ENCODE assay signal across 21 cellular contexts in genomic region chr11:81496566-81496965, GRCh38.
"Had no signal": no experiment of that assay in that cellular context is flagged by ENCODE, and none has a peak within 500 bp of the region (broad histone marks: within the 10 kb centered on the region; RNA-seq: fewer than 3 reads in every experiment).

No MANE protein-coding gene starts in this region.

- ATAC-seq: body of pancreas, Panc1, Right ventricle myocardium inferior, T-cell had no signal

- FAIRE-seq: bronchial epithelial cell had no signal

- H3K27me3 ChIP-seq: body of pancreas, MG63 had no signal

- H3K4me3 Mint-ChIP-seq: activated B cell treated with CpG ODN at 0.5 μM for 24 hours; activated CD4-positive, alpha-beta T cell treated with anti-CD3 and anti-CD28 coated beads, Interleukin-2, amount 10 ng/mL, durations not matched to agents 24 days and 14 days; activated CD8-positive, alpha-beta memory T cell treated with anti-CD3 and anti-CD28 coated beads, Interleukin-2, amount 10 ng/mL, durations not matched to agents 7 days and 5 days; activated naive CD4-positive, alpha-beta T cell treated with anti-CD3 and anti-CD28 coated beads, Interleukin-2, amount 50 U/mL, for 24 hours; activated T-cell treated with anti-CD3 and anti-CD28 coated beads, Interleukin-2, amount 50 U/mL, for 24 hours; activated T-helper 1 cell treated with anti-CD3 and anti-CD28 coated beads, Interleukin-12 subunit alpha, Interleukin-12 subunit beta, Interleukin-2, Interleukin-4 antibody, amounts not matched to agents 30 ng/mL and 10 ng/mL and 1 ng/mL, durations not matched to agents 14 hours and 24 hours and 36 hours; T-cell had no signal

- H3K27ac ChIP-seq: body of pancreas, SK-N-MC had no signal

- H3K4me3 ChIP-seq: body of pancreas, MG63, SK-N-MC had no signal

- H3K27ac Mint-ChIP-seq: activated B cell treated with CpG ODN at 0.5 μM for 24 hours; activated CD4-positive, alpha-beta T cell treated with anti-CD3 and anti-CD28 coated beads, Interleukin-2, amount 10 ng/mL, durations not matched to agents 24 days and 14 days; activated CD8-positive, alpha-beta memory T cell treated with anti-CD3 and anti-CD28 coated beads, Interleukin-2, amount 10 ng/mL, durations not matched to agents 7 days and 5 days; activated naive CD4-positive, alpha-beta T cell treated with anti-CD3 and anti-CD28 coated beads, Interleukin-2, amount 50 U/mL, for 24 hours; activated T-cell treated with anti-CD3 and anti-CD28 coated beads, Interleukin-2, amount 50 U/mL, for 24 hours; activated T-helper 1 cell treated with anti-CD3 and anti-CD28 coated beads, Interleukin-12 subunit alpha, Interleukin-12 subunit beta, Interleukin-2, Interleukin-4 antibody, amounts not matched to agents 30 ng/mL and 10 ng/mL and 1 ng/mL, durations not matched to agents 14 hours and 24 hours and 36 hours; T-cell had no signal

- H3K4me1 Mint-ChIP-seq: activated B cell treated with CpG ODN at 0.5 μM for 24 hours; activated CD8-positive, alpha-beta memory T cell treated with anti-CD3 and anti-CD28 coated beads, Interleukin-2, amount 10 ng/mL, durations not matched to agents 7 days and 5 days; activated naive CD4-positive, alpha-beta T cell treated with anti-CD3 and anti-CD28 coated beads, Interleukin-2, amount 50 U/mL, for 24 hours; T-cell had no signal

- H3K4me1 ChIP-seq: body of pancreas had no signal

- DNase-seq: activated B cell treated with CpG ODN at 0.5 μM for 24 hours; activated CD4-positive, alpha-beta T cell treated with anti-CD3 and anti-CD28 coated beads for 1 hour; activated CD8-positive, alpha-beta memory T cell treated with anti-CD3 and anti-CD28 coated beads, Interleukin-2, amount 10 ng/mL, durations not matched to agents 7 days and 5 days; activated effector memory CD4-positive, alpha-beta T cell treated with Interleukin-2 at 50 U/mL for 16 hours; activated naive CD4-positive, alpha-beta T cell; activated T-cell treated with anti-CD3 and anti-CD28 coated beads, Interleukin-2, amount 50 U/mL, for 24 hours; aorta; central memory CD4-positive, alpha-beta T cell; MG63; NCI-H1417 treated with DMSO at 0.1 percent for 48 hours; NCI-H2107; T-cell; T1000 had no signal

- H3K36me3 Mint-ChIP-seq: activated CD8-positive, alpha-beta memory T cell treated with anti-CD3 and anti-CD28 coated beads, Interleukin-2, amount 10 ng/mL, durations not matched to agents 7 days and 5 days; activated naive CD4-positive, alpha-beta T cell treated with anti-CD3 and anti-CD28 coated beads, Interleukin-2, amount 50 U/mL, for 24 hours; T-cell had no signal

- H3K9me3 ChIP-seq: body of pancreas, MG63 had no signal

- H3K27me3 Mint-ChIP-seq: activated B cell treated with CpG ODN at 0.5 μM for 24 hours; activated CD4-positive, alpha-beta T cell treated with anti-CD3 and anti-CD28 coated beads, Interleukin-2, amount 10 ng/mL, durations not matched to agents 24 days and 14 days; activated CD8-positive, alpha-beta memory T cell treated with anti-CD3 and anti-CD28 coated beads, Interleukin-2, amount 10 ng/mL, durations not matched to agents 7 days and 5 days; activated T-cell treated with anti-CD3 and anti-CD28 coated beads, Interleukin-2, amount 50 U/mL, for 24 hours had no signal

- H3K36me3 ChIP-seq: MG63 had no signal

- H3K9me3 Mint-ChIP-seq: activated B cell treated with CpG ODN at 0.5 μM for 24 hours; activated CD4-positive, alpha-beta T cell treated with anti-CD3 and anti-CD28 coated beads, Interleukin-2, amount 10 ng/mL, durations not matched to agents 24 days and 14 days; activated naive CD4-positive, alpha-beta T cell treated with anti-CD3 and anti-CD28 coated beads, Interleukin-2, amount 50 U/mL, for 24 hours; activated T-cell treated with anti-CD3 and anti-CD28 coated beads, Interleukin-2, amount 50 U/mL, for 24 hours; activated T-helper 1 cell treated with anti-CD3 and anti-CD28 coated beads, Interleukin-12 subunit alpha, Interleukin-12 subunit beta, Interleukin-2, Interleukin-4 antibody, amounts not matched to agents 30 ng/mL and 10 ng/mL and 1 ng/mL, durations not matched to agents 14 hours and 24 hours and 36 hours; T-cell had no signal
